ENCODE assay signal across 14 cellular contexts in genomic region chr11:61757213-61757862, GRCh38. TPM values are rescaled to one million over a fixed set of nuclear protein-coding genes. Genes with fewer than 3 reads are reported as not detected.
DNase-seq lines count a peak whose midpoint lies in the region; ATAC-seq and TF ChIP-seq lines count a peak whose summit lies in the region.
"Had no signal": no experiment of that assay in that cellular context is flagged by ENCODE, and none has a peak within 500 bp of the region (broad histone marks: within the 10 kb centered on the region; RNA-seq: fewer than 3 reads in every experiment).

No MANE protein-coding gene starts in this region.

- CTCF ChIA-PET in CD8-positive, alpha-beta memory T cell (lab: Charles Lee), result interaction anchor here (1.2 kb wide), 1 partner anchor 351 kb away, joined by 3 read pairs; no protein-coding TSS in a partner anchor

- TF ChIP-seq CTCF in Peyer's patch (IDR thresholded peaks at IDR 0.05), result no peak

- no peak for TF ChIP-seq POLR2A in Peyer's patch (IDR thresholded peaks at IDR 0.05)

- H3K4me1 ChIP-seq in Peyer's patch, result peaks cover 0 to 44% (median 0%) of the 10 kb centered on the region in 4 donors
- no peaks in the 10 kb centered on the region for H3K4me1 ChIP-seq in CD8-positive, alpha-beta memory T cell (ENCODE audit: insufficient read depth, low read length)

- no peaks in the 10 kb centered on the region for H3K36me3 Mint-ChIP-seq in stimulated activated effector memory CD8-positive, alpha-beta T cell treated with anti-CD3 and anti-CD28 coated beads, Interleukin-12 subunit alpha, Interleukin-12 subunit beta, amount 100 ng/mL, for 72 hours
- H3K36me3 Mint-ChIP-seq in CD8-positive, alpha-beta memory T cell, result no peaks in the 10 kb centered on the region

- H3K4me3 ChIP-seq in Peyer's patch, result peak overlapping the region in 2 of 4 donors; percentile 42 to 49
- no peak overlapping the region for H3K4me3 ChIP-seq in CD8-positive, alpha-beta memory T cell (ENCODE audit: low read length)
- H3K4me3 ChIP-seq: suprapubic skin had no signal

- peak overlapping the region; percentile 58 for H3K4me3 Mint-ChIP-seq in stimulated activated effector memory CD8-positive, alpha-beta T cell treated with anti-CD3 and anti-CD28 coated beads, Interleukin-12 subunit alpha, Interleukin-12 subunit beta, amount 100 ng/mL, for 72 hours
- no peak overlapping the region for H3K4me3 Mint-ChIP-seq in CD8-positive, alpha-beta memory T cell
- H3K4me3 Mint-ChIP-seq: activated T-helper 1 cell treated with anti-CD3 and anti-CD28 coated beads, Interleukin-12 subunit alpha, Interleukin-12 subunit beta, Interleukin-2, Interleukin-4 antibody, amounts not matched to agents 30 ng/mL and 10 ng/mL and 1 ng/mL, durations not matched to agents 14 hours and 24 hours and 36 hours had no signal

- H3K27ac Mint-ChIP-seq in stimulated activated effector memory CD8-positive, alpha-beta T cell treated with anti-CD3 and anti-CD28 coated beads, Interleukin-12 subunit alpha, Interleukin-12 subunit beta, amount 100 ng/mL, for 72 hours, result peak overlapping the region; percentile 88
- H3K27ac Mint-ChIP-seq in CD8-positive, alpha-beta memory T cell, result peak overlapping the region in 4 of 8 donors; percentile 11 to 51 (median 28)

- no peaks in the 10 kb centered on the region for H3K27me3 ChIP-seq in Peyer's patch
- no peaks in the 10 kb centered on the region for H3K27me3 ChIP-seq in CD8-positive, alpha-beta memory T cell (ENCODE audit: insufficient read depth, low read length, poor library complexity, severe bottlenecking)
- H3K27me3 ChIP-seq: brain microvascular endothelial cell had no signal

- H3K4me1 Mint-ChIP-seq in stimulated activated effector memory CD8-positive, alpha-beta T cell treated with anti-CD3 and anti-CD28 coated beads, Interleukin-12 subunit alpha, Interleukin-12 subunit beta, amount 100 ng/mL, for 72 hours, result peaks cover 55% of the 10 kb centered on the region
- peaks cover 13 to 22% (median 18%) of the 10 kb centered on the region in 3 donors for H3K4me1 Mint-ChIP-seq in CD8-positive, alpha-beta memory T cell

- H3K36me3 ChIP-seq in Peyer's patch, result no peaks in the 10 kb centered on the region
- no peaks in the 10 kb centered on the region for H3K36me3 ChIP-seq in CD8-positive, alpha-beta memory T cell (ENCODE audit: insufficient read depth, low read length)
- H3K36me3 ChIP-seq: brain microvascular endothelial cell, suprapubic skin had no signal

- H3K27me3 Mint-ChIP-seq in CD8-positive, alpha-beta memory T cell, result peaks cover 8 to 18% of the 10 kb centered on the region in 2 donors

- no peaks in the 10 kb centered on the region for H3K9me3 ChIP-seq in Peyer's patch
- no peaks in the 10 kb centered on the region for H3K9me3 ChIP-seq in CD8-positive, alpha-beta memory T cell (ENCODE audit: low read length)
- H3K9me3 ChIP-seq: suprapubic skin had no signal

- peak overlapping the region in 3 of 4 donors; percentile 77 to 92 (median 90) for H3K27ac ChIP-seq in Peyer's patch
- no peak overlapping the region for H3K27ac ChIP-seq in CD8-positive, alpha-beta memory T cell (ENCODE audit: low read depth, low read length)
- H3K27ac ChIP-seq: suprapubic skin had no signal

- POLR2A ChIA-PET in CD8-positive, alpha-beta memory T cell (lab: Charles Lee), result no interaction called here

- DNase-seq in Peyer's patch (no peak), head of caudate nucleus (peak in 38 of 42 donors; percentile 26 to 88 (median 63)), NCI-H524 treated with DMSO at 0.1 percent for 48 hours (lab: John Stamatoyannopoulos, UW) (no peak), posterior vena cava (ENCODE audit: low spot score) (no peak)
- DNase-seq in stimulated activated effector memory CD8-positive, alpha-beta T cell treated with anti-CD3 and anti-CD28 coated beads, Interleukin-12 subunit alpha, Interleukin-12 subunit beta, amount 100 ng/mL, for 72 hours (ENCODE audit: low spot score in 2 of 2), result no peak
- DNase-seq in CD8-positive, alpha-beta memory T cell, result no peak
- DNase-seq: activated CD4-positive, alpha-beta T cell treated with anti-CD3 and anti-CD28 coated beads for 4 hours; brain microvascular endothelial cell; NCI-H2227 treated with DMSO at 0.1 percent for 48 hours; T-helper 1 cell had no signal

- intact Hi-C loops in head of caudate nucleus (cut with DNase I) (no loop called here), posterior vena cava (cut with DNase I) (no loop called here)

- no peak for ATAC-seq in stimulated activated effector memory CD8-positive, alpha-beta T cell treated with anti-CD3 and anti-CD28 coated beads, Interleukin-12 subunit alpha, Interleukin-12 subunit beta, amount 100 ng/mL, for 72 hours
- ATAC-seq: esophagus mucosa, Panc1 had no signal

- H3K9me3 Mint-ChIP-seq in stimulated activated effector memory CD8-positive, alpha-beta T cell treated with anti-CD3 and anti-CD28 coated beads, Interleukin-12 subunit alpha, Interleukin-12 subunit beta, amount 100 ng/mL, for 72 hours, result no peaks in the 10 kb centered on the region
- H3K9me3 Mint-ChIP-seq in CD8-positive, alpha-beta memory T cell, result no peaks in the 10 kb centered on the region
- H3K9me3 Mint-ChIP-seq: activated T-helper 1 cell treated with anti-CD3 and anti-CD28 coated beads, Interleukin-12 subunit alpha, Interleukin-12 subunit beta, Interleukin-2, Interleukin-4 antibody, amounts not matched to agents 30 ng/mL and 10 ng/mL and 1 ng/mL, durations not matched to agents 14 hours and 24 hours and 36 hours had no signal

RNA-seq across cellular contexts. Expression of gene MYRF, which starts 4.9 kb away (rescaled TPM):
- total RNA-seq in Peyer's patch, result 10 to 100 TPM; 18.2 to 80.9 (median 49.9) TPM
- total RNA-seq in CD8-positive, alpha-beta memory T cell, result under 1 TPM; 0.70 to 0.93 TPM
- 0.63 TPM for polyA plus RNA-seq in CD8-positive, alpha-beta memory T cell
- 1 to 10 TPM; 3.1 to 3.7 TPM for total RNA-seq in posterior vena cava

RNA-seq across cellular contexts. Expression of gene TMEM258, which starts 35.1 kb away (rescaled TPM):
- total RNA-seq in Peyer's patch (10 to 100 TPM in 3 of 4 donors, not detected in 1; 28.7 to 34.7 (median 34.5) TPM), posterior vena cava (10 to 100 TPM; 78.2 to 84.7 TPM)
- total RNA-seq in CD8-positive, alpha-beta memory T cell, result 100 to 1,000 TPM; 148 to 152 TPM
- 258 TPM for polyA plus RNA-seq in CD8-positive, alpha-beta memory T cell

RNA-seq across cellular contexts. Expression of gene FEN1, which starts 35.4 kb away (rescaled TPM):
- total RNA-seq in Peyer's patch (10 to 100 TPM in 1 of 4 donors, 1 to 10 TPM in 3; 4.3 to 33.0 (median 8.8) TPM), posterior vena cava (1 to 10 TPM; 4.6 to 6.0 TPM)
- 100 to 1,000 TPM; 112 to 121 TPM for total RNA-seq in CD8-positive, alpha-beta memory T cell
- polyA plus RNA-seq in CD8-positive, alpha-beta memory T cell, result 15.4 TPM

RNA-seq across cellular contexts. Expression of gene FADS1, which starts 59.5 kb away (rescaled TPM):
- total RNA-seq in Peyer's patch (1 to 10 TPM; 4.9 to 9.9 (median 6.7) TPM), posterior vena cava (10 to 100 TPM; 28.8 to 29.8 TPM)
- 1 to 10 TPM; 6.3 TPM for total RNA-seq in CD8-positive, alpha-beta memory T cell
- polyA plus RNA-seq in CD8-positive, alpha-beta memory T cell, result 1.4 TPM

Comparison
In these comparisons a context has a peak if more than half of its experiments do, and no peak if none do; other contexts are left out.
1. DNase-seq: peak in head of caudate nucleus (38 of 42); none in Peyer's patch (0 of 3), stimulated activated effector memory CD8-positive, alpha-beta T cell treated with anti-CD3 and anti-CD28 coated beads, Interleukin-12 subunit alpha, Interleukin-12 subunit beta, amount 100 ng/mL, for 72 hours (0 of 2), CD8-positive, alpha-beta memory T cell (0 of 5), NCI-H524 treated with DMSO at 0.1 percent for 48 hours (single experiment) and posterior vena cava (single experiment).
2. RNA of gene MYRF, which starts 4.9 kb away (total RNA-seq): 18.2 to 80.9 TPM in Peyer's patch; 3.1 to 3.7 TPM in posterior vena cava and 0.70 to 0.93 TPM in CD8-positive, alpha-beta memory T cell; every median in the first group is over 4 times any median in the second.